8 cellular contexts compared by ENCODE assay signal in the genomic region with DNA sequence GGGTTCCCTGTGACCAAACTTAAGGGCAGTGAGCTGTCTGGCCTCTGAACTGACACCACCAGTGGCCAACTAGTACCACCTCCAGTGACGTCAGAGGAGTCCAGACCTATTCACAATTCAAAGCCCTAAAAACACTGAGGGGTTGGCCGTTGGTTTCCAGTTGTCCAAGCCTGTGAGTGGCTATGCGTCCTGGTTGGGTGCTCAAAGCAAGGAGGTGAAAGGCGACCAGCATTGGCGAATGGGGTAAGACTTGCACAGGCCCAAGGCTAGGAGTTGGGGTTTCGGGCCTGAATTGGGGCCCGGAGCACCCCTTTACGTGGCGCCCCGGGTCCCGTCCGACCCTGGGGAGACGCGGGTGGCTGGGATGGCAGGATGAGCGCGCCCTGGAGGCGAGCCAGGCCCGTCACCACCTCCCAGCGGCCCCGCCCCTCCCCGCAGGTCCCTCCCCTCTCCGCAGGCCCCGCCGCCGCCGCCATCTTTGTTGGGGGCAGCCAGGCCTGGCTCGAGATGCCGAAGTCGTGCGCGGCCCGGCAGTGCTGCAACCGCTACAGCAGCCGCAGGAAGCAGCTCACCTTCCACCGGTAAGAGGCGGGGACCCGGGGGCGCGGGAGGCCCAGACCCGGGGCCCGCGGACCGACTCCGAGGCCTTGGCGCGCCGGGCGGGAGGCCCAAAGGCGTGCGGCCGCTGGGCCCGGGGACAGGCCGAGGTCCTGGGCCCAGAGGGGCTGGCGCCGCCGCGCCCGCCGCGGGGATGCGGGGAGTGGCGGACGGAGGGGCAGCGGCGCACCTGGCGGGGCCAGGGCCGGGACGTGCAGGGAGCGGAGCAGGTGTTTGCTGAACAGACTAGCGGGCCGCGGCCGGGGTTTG. TPM values are rescaled to one million over a fixed set of nuclear protein-coding genes. Genes with fewer than 3 reads are reported as not detected.
DNase-seq lines count a peak whose midpoint lies in the region; ATAC-seq and TF ChIP-seq lines count a peak whose summit lies in the region.

Gene THAP3 (plus strand): TSS at position 157 of the 867 bp plus-strand sequence. CDS start 351 bp downstream, at position 508.

- H3K27ac ChIP-seq in HCT116 (ENCODE audit: low read depth, low read length) (peak within 1 kb of the TSS; percentile 85), adrenal gland (peak within 1 kb of the TSS; percentile 60 to 95 (median 89)), prostate gland (peak within 1 kb of the TSS; percentile 89 to 92)

- peaks cover 64% of the 10 kb centered on the region for H3K79me2 ChIP-seq in HCT116 (ENCODE audit: insufficient read depth, low read length)

- peak; percentile 96 for DNase-seq in HCT116 (ENCODE audit: low read depth, low spot score)
- DNase-seq in NAMALWA (ENCODE audit: low spot score), result peak; percentile 90
- DNase-seq in adrenal gland, result peak; percentile 87 to 91 (median 90)
- peak; percentile 92 for DNase-seq in left cardiac atrium
- DNase-seq in prostate gland (ENCODE audit: low spot score), result peak; percentile 82
- DNase-seq in ureter (ENCODE audit: low spot score), result peak; percentile 89

- H3K4me2 ChIP-seq in HCT116 (ENCODE audit: low read length), result peak within 1 kb of the TSS; percentile 86

- TF ChIP-seq POLR2A in HCT116 (IDR thresholded peaks at IDR 0.05; ENCODE audit: borderline replicate concordance, extremely low read depth, insufficient read depth, insufficient read length), result peak; percentile 37
- TF ChIP-seq POLR2A in adrenal gland (IDR thresholded peaks at IDR 0.05), result peak in 1 of 2 donors; percentile 52
- peak; percentile 42 for TF ChIP-seq POLR2A in prostate gland (IDR thresholded peaks at IDR 0.05)

- H3K9ac ChIP-seq in HCT116 (ENCODE audit: low read length), result peak within 1 kb of the TSS; percentile 85

- H3K27me3 ChIP-seq in HCT116 (ENCODE audit: insufficient read depth, low read length) (no peaks in the 10 kb centered on the region), adrenal gland (no peaks in the 10 kb centered on the region), prostate gland (replicated peaks; ENCODE audit: insufficient read depth) (no peaks in the 10 kb centered on the region)

- TF ChIP-seq CTCF in HCT116 (IDR thresholded peaks at IDR 0.05 in 2 of 3, conservative IDR thresholded peaks at IDR 0.05 in 1 of 3; ENCODE audit: borderline replicate concordance in 1 of 3, insufficient read depth in 1 of 3, low read depth in 2 of 3, low read length in 2 of 3) (no peak), adrenal gland (IDR thresholded peaks at IDR 0.05) (no peak), prostate gland (IDR thresholded peaks at IDR 0.05) (no peak)

- H3K9me2 ChIP-seq in HCT116 (ENCODE audit: insufficient read depth), result no peaks in the 10 kb centered on the region

- RAD21 ChIA-PET in HCT116 (lab: Charles Lee; ENCODE audit: low non-redundant PET in 1 of 2, low total read pairs in 2 of 2, uncharacterized antibody in 2 of 2, unreplicated experiment in 2 of 2), result no interaction called here

- WGBS in adrenal gland, 4 donors, result 0 to 1% (median 1%) methylated on average over 1 to 73 of the region's 73 CpGs
- 4% methylated on average over 37 of the region's 73 CpGs for WGBS in prostate gland

- peak within 1 kb of the TSS; percentile 78 for H3K4me3 ChIP-seq in GM08714 (ENCODE audit: low read length)
- peak within 1 kb of the TSS; percentile 79 to 96 for H3K4me3 ChIP-seq in HCT116 (replicated peaks in 1 of 2; ENCODE audit: low read depth in 1 of 2, low read length in 2 of 2)
- H3K4me3 ChIP-seq in adrenal gland, result peak within 1 kb of the TSS; percentile 28 to 91 (median 64)
- peak within 1 kb of the TSS; percentile 73 to 87 for H3K4me3 ChIP-seq in prostate gland

- CTCF ChIA-PET in HCT116 (lab: Charles Lee), result no interaction called here

- H3K9me3 ChIP-seq in HCT116 (ENCODE audit: control insufficient read depth in 1 of 2, insufficient read depth in 1 of 2, low read depth in 1 of 2, low read length in 2 of 2) (no peaks in the 10 kb centered on the region), adrenal gland (replicated peaks in 1 of 3) (no peaks in the 10 kb centered on the region), prostate gland (no peaks in the 10 kb centered on the region)

- BruUV-seq in HCT116 (replicated peaks; lab: Mats Ljungman, UMichigan), result no TSS peak

- intact Hi-C loops in HCT116 (cut with micrococcal nuclease), result no loop called here
- intact Hi-C loops in T-helper 1 cell treated with Interleukin-12 subunit alpha and Interleukin-12 subunit beta and Interleukin-4 antibody, amounts not matched to agents 30 ng/mL and 1 ng/mL, for 36 hours (cut with micrococcal nuclease), result loop anchor here (1.0 to 5.0 kb wide), 5 partner anchors 12 to 77 kb away; partner anchors contain the start of genes DNAJC11, NOL9, PHF13 and ZBTB48
- intact Hi-C loops in adrenal gland (cut with DNase I), result no loop called here
- intact Hi-C loops in left cardiac atrium (cut with DNase I), result loop anchor here in 1 of 2 donors (5.0 kb wide), 1 partner anchor 43 kb away; no protein-coding TSS in a partner anchor
- intact Hi-C loops in prostate gland (cut with DNase I), result loop anchor here (5.0 kb wide), 1 partner anchor 38 kb away; no protein-coding TSS in a partner anchor

- H2AFZ ChIP-seq in HCT116 (ENCODE audit: low read depth, low read length, poor library complexity, severe bottlenecking), result no peak within 1 kb of the TSS

- H3K4me1 ChIP-seq in HCT116 (ENCODE audit: control insufficient read depth in 1 of 2, insufficient read depth in 2 of 2, low read length in 2 of 2), result peaks cover 0 to 18% of the 10 kb centered on the region in 2 experiments; a peak in 2 of 4 replicates
- H3K4me1 ChIP-seq in adrenal gland (replicated peaks in 1 of 2), result peaks cover 14 to 24% of the 10 kb centered on the region in 2 donors
- H3K4me1 ChIP-seq in prostate gland (replicated peaks), result peaks cover 6% of the 10 kb centered on the region

- no peak for TF ChIP-seq RAD21 in HCT116 (IDR thresholded peaks at IDR 0.05; ENCODE audit: low read depth)

- peaks cover 23 to 31% of the 10 kb centered on the region in 2 experiments for H3K36me3 ChIP-seq in HCT116 (ENCODE audit: control insufficient read depth in 1 of 2, insufficient read depth in 2 of 2, low read length in 2 of 2)
- peaks cover 0 to 47% of the 10 kb centered on the region in 2 donors for H3K36me3 ChIP-seq in adrenal gland (replicated peaks in 1 of 2)
- peaks cover 5 to 7% of the 10 kb centered on the region in 2 donors for H3K36me3 ChIP-seq in prostate gland

- H4K20me1 ChIP-seq in HCT116 (ENCODE audit: insufficient read depth), result no peaks in the 10 kb centered on the region

- ATAC-seq in HCT116, result peak; percentile 87
- peak; percentile 93 to 95 for ATAC-seq in left cardiac atrium

- POLR2A ChIA-PET in HCT116 (lab: Charles Lee), result interaction anchor here (1.1 to 1.4 kb wide), 2 partner anchors 9 to 22 kb away, joined by 4 to 6 read pairs; partner anchors contain the start of gene KLHL21

TF ChIP-seq in HCT116, 20 proteins besides CTCF, POLR2A, EP300 and RAD21:
- TF ChIP-seq, protein P1, sequence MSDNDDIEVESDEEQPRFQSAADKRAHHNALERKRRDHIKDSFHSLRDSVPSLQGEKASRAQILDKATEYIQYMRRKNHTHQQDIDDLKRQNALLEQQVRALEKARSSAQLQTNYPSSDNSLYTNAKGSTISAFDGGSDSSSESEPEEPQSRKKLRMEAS (IDR thresholded peaks at IDR 0.05), result peak; percentile 46; the same call in 1 of the 2 replicates
- TF ChIP-seq YY1 (IDR thresholded peaks at IDR 0.05; ENCODE audit: extremely low read depth, insufficient replicate concordance, low read depth, low read length) (peak; percentile 98), POLR2AphosphoS5 (IDR thresholded peaks at IDR 0.05; ENCODE audit: low read depth, low read length) (peak; percentile 75), ZNF274 (IDR thresholded peaks at IDR 0.05; ENCODE audit: low read depth, low read length) (no peak), CEBPB (IDR thresholded peaks at IDR 0.05; ENCODE audit: low read depth) (no peak), ELF1 (IDR thresholded peaks at IDR 0.05; ENCODE audit: borderline replicate concordance, low read depth) (no peak), SIN3A (IDR thresholded peaks at IDR 0.05; ENCODE audit: low read depth) (peak; percentile 67), FOSL1 (IDR thresholded peaks at IDR 0.05; ENCODE audit: low read depth) (no peak), REST (IDR thresholded peaks at IDR 0.05; ENCODE audit: low read depth) (no peak), ZFX (IDR thresholded peaks at IDR 0.05) (peak; percentile 100), SP1 (IDR thresholded peaks at IDR 0.05; ENCODE audit: low read depth) (peak; percentile 57)

RNA-seq across cellular contexts. Expression of gene THAP3, which starts in this region (rescaled TPM):
- total RNA-seq in HCT116 (2021; ENCODE audit: unreplicated experiment) (23.1 TPM), adrenal gland (10 to 100 TPM; 16.2 to 45.6 (median 34.5) TPM), left cardiac atrium (10 to 100 TPM in 1 of 2 donors, 1 to 10 TPM in 1; 8.9 to 14.6 TPM), prostate gland (10 to 100 TPM; 37.6 to 42.1 TPM), ureter (11.7 TPM)
- 26.1 and 26.2 TPM in 2 replicates for polyA plus RNA-seq in HCT116 (2012)
- 20.0 and 23.9 TPM in 2 replicates for total RNA-seq in T-helper 1 cell treated with Interleukin-12 subunit alpha and Interleukin-12 subunit beta and Interleukin-4 antibody, amounts not matched to agents 30 ng/mL and 1 ng/mL, for 36 hours
- polyA plus RNA-seq in adrenal gland, result 10 to 100 TPM; 11.1 to 65.6 (median 37.6) TPM

Comparison
In these comparisons a context has a peak if more than half of its experiments do, and no peak if none do; other contexts are left out.
1. Peak in every context shown above with its lines: DNase-seq, ATAC-seq, H3K4me3 ChIP-seq and H3K27ac ChIP-seq.
2. intact Hi-C loops: an anchor here in T-helper 1 cell treated with Interleukin-12 subunit alpha and Interleukin-12 subunit beta and Interleukin-4 antibody, amounts not matched to agents 30 ng/mL and 1 ng/mL, for 36 hours (1.0 to 5.0 kb wide) and prostate gland (5.0 kb wide); none called in HCT116 and adrenal gland.